14 cellular contexts compared by ENCODE assay signal in the genomic region with DNA sequence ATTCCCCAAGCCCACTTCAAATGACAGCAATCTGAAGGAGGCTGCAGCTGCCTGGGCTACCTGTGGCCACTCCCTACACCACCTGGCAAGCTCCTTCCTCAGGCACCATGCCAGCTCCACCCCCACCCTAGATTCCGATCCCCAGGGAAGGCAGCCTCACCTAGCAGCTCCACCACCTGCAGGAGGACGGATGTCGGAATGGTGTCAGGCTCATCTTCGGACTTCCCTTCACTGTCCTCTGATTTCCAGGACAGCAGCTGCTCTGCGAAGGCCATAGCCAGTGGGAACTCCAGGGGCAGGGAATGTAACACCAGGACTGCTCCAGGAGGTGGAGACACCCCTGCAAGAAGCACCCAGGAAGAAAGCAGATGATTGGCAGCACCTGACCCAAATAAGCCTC.
DNase-seq lines count a peak whose midpoint lies in the region; ATAC-seq and TF ChIP-seq lines count a peak whose summit lies in the region.
"Had no signal": no experiment of that assay in that cellular context is flagged by ENCODE, and none has a peak within 500 bp of the region (broad histone marks: within the 10 kb centered on the region; RNA-seq: fewer than 3 reads in every experiment).

No MANE protein-coding gene starts in this region.

- TF ChIP-seq POLR2A in body of pancreas (IDR thresholded peaks at IDR 0.05): no peak

- intact Hi-C loops in body of pancreas (cut with DNase I): loop anchor here (10.0 kb wide), 1 partner anchor 194 kb away; a partner anchor contains a TSS
- intact Hi-C loops in mucosa of descending colon (cut with DNase I, micrococcal nuclease): no loop called here

- peaks cover 2% of the 10 kb centered on the region for H3K27me3 Mint-ChIP-seq in GM23338 (ENCODE audit: insufficient read depth, low read depth, poor library complexity)
- H3K27me3 Mint-ChIP-seq: activated naive CD8-positive, alpha-beta T cell treated with anti-CD3 and anti-CD28 coated beads, Interleukin-2, amount 10 ng/mL, durations not matched to agents 7 days and 5 days; B cell; stimulated activated naive CD8-positive, alpha-beta T cell treated with anti-CD3 and anti-CD28 coated beads, Interleukin-15, amount 100 ng/mL, for 72 hours had no signal

- H3K36me3 ChIP-seq in GM23338 (ENCODE audit: insufficient read depth) (peaks cover 10% of the 10 kb centered on the region; the same call in 1 of the 2 replicates), body of pancreas (replicated peaks in 1 of 2; ENCODE audit: insufficient read depth in 1 of 2, low read depth in 2 of 2) (peaks cover 7 to 12% of the 10 kb centered on the region in 2 donors), mucosa of descending colon (ENCODE audit: low read depth) (peaks cover 10% of the 10 kb centered on the region)

- H3K27ac Mint-ChIP-seq in GM23338: peak overlapping the region; percentile 60; the same call in 1 of the 2 replicates
- H3K27ac Mint-ChIP-seq: activated naive CD8-positive, alpha-beta T cell treated with anti-CD3 and anti-CD28 coated beads, Interleukin-2, amount 10 ng/mL, durations not matched to agents 7 days and 5 days; B cell; stimulated activated naive CD8-positive, alpha-beta T cell treated with anti-CD3 and anti-CD28 coated beads, Interleukin-15, amount 100 ng/mL, for 72 hours; WTC11 had no signal

- no peak overlapping the region for H3K4me2 ChIP-seq in GM23338

- peak; percentile 46 for ATAC-seq in GM23338
- ATAC-seq in body of pancreas: no peak
- peak; percentile 95 for ATAC-seq in mucosa of descending colon
- ATAC-seq: stimulated activated naive CD8-positive, alpha-beta T cell treated with anti-CD3 and anti-CD28 coated beads, Interleukin-15, amount 100 ng/mL, for 72 hours; WTC11 had no signal

- no peaks in the 10 kb centered on the region for H3K79me2 ChIP-seq in GM23338 (replicated peaks; ENCODE audit: insufficient read depth)

- TF ChIP-seq CTCF in GM23338 (conservative IDR thresholded peaks at IDR 0.05; ENCODE audit: low read depth in 2 of 2) (no peak), body of pancreas (IDR thresholded peaks at IDR 0.05) (no peak), mucosa of descending colon (IDR thresholded peaks at IDR 0.05) (no peak), GM10248 (IDR thresholded peaks at IDR 0.05; ENCODE audit: control extremely low read depth, extremely low read depth, low read depth, missing control alignments) (no peak)

- H3K4me1 Mint-ChIP-seq in GM23338: peaks cover 5% of the 10 kb centered on the region; the same call in 2 of the 3 replicates
- H3K4me1 Mint-ChIP-seq: activated naive CD8-positive, alpha-beta T cell treated with anti-CD3 and anti-CD28 coated beads, Interleukin-2, amount 10 ng/mL, durations not matched to agents 7 days and 5 days; B cell; stimulated activated naive CD8-positive, alpha-beta T cell treated with anti-CD3 and anti-CD28 coated beads, Interleukin-15, amount 100 ng/mL, for 72 hours; WTC11 had no signal

- no peaks in the 10 kb centered on the region for H3K9me3 Mint-ChIP-seq in GM23338
- H3K9me3 Mint-ChIP-seq: activated naive CD8-positive, alpha-beta T cell treated with anti-CD3 and anti-CD28 coated beads, Interleukin-2, amount 10 ng/mL, durations not matched to agents 7 days and 5 days; stimulated activated naive CD8-positive, alpha-beta T cell treated with anti-CD3 and anti-CD28 coated beads, Interleukin-15, amount 100 ng/mL, for 72 hours; WTC11 had no signal

- no peak overlapping the region for H2AFZ ChIP-seq in GM23338

- peaks cover 34% of the 10 kb centered on the region for H3K36me3 Mint-ChIP-seq in GM23338 (ENCODE audit: low read depth)

- no peaks in the 10 kb centered on the region for H3K9me2 ChIP-seq in GM23338 (ENCODE audit: insufficient read depth)

- WGBS in body of pancreas, 2 donors: 0 to 53% methylated on average over 1 to 5 of the region's 5 CpGs

- no peaks in the 10 kb centered on the region for H3F3A ChIP-seq in GM23338 (replicated peaks; ENCODE audit: low read depth)

- DNase-seq in GM23338 (ENCODE audit: low spot score) (no peak), NCI-H2107 (lab: John Stamatoyannopoulos, UW) (peak; percentile 75), body of pancreas (peak; percentile 31 to 68 (median 48)), mucosa of descending colon (peak; percentile 68 to 85 (median 80)), GM10248 (ENCODE audit: extremely low spot score) (no peak), iPS-NIHi7 (ENCODE audit: extremely low spot score) (no peak), NCI-H1048 (lab: John Stamatoyannopoulos, UW) (no peak)
- DNase-seq in activated CD4-positive, alpha-beta T cell treated with anti-CD3 and anti-CD28 coated beads for 48 hours: no peak
- DNase-seq: activated naive CD8-positive, alpha-beta T cell treated with anti-CD3 and anti-CD28 coated beads, Interleukin-2, amount 10 ng/mL, durations not matched to agents 7 days and 5 days; SIG-M5; stimulated activated CD4-positive, alpha-beta T cell treated with anti-CD3 and anti-CD28 coated beads, Interleukin-4, amount 100 ng/mL, for 24 hours; stimulated activated naive CD8-positive, alpha-beta T cell treated with anti-CD3 and anti-CD28 coated beads, Interleukin-15, amount 100 ng/mL, for 72 hours had no signal

- 0 out of 2 replicates have a peak, but pooled peaks cover 4% of the 10 kb centered on the region for H4K20me1 ChIP-seq in GM23338 (replicated peaks; ENCODE audit: insufficient read depth)

- H3K27ac ChIP-seq in GM23338 (ENCODE audit: low read depth) (no peak overlapping the region), body of pancreas (no peak overlapping the region)

- POLR2A ChIA-PET in GM10248 (lab: Yijun Ruan, JAX): no interaction called here

- H3K27me3 ChIP-seq in GM23338 (ENCODE audit: insufficient read depth) (no peaks in the 10 kb centered on the region), body of pancreas (no peaks in the 10 kb centered on the region)

- CTCF ChIA-PET in GM10248 (lab: Yijun Ruan, JAX): interaction anchor here (1.4 to 3.7 kb wide), 3 partner anchors 8 to 197 kb away, joined by 3 to 13 read pairs (median 3); no protein-coding TSS in a partner anchor

- no peak overlapping the region for H3K4me3 ChIP-seq in GM23338
- H3K4me3 ChIP-seq in body of pancreas: no peak overlapping the region
- H3K4me3 ChIP-seq in mucosa of descending colon: no peak overlapping the region

- H3K9me3 ChIP-seq in body of pancreas (no peaks in the 10 kb centered on the region), mucosa of descending colon (no peaks in the 10 kb centered on the region)

- H3K4me3 Mint-ChIP-seq in GM23338: no peak overlapping the region
- H3K4me3 Mint-ChIP-seq: activated naive CD8-positive, alpha-beta T cell treated with anti-CD3 and anti-CD28 coated beads, Interleukin-2, amount 10 ng/mL, durations not matched to agents 7 days and 5 days; B cell; stimulated activated naive CD8-positive, alpha-beta T cell treated with anti-CD3 and anti-CD28 coated beads, Interleukin-15, amount 100 ng/mL, for 72 hours; WTC11 had no signal

- H3K4me1 ChIP-seq in GM23338 (ENCODE audit: insufficient read depth): no peaks in the 10 kb centered on the region
- H3K4me1 ChIP-seq in body of pancreas: no peaks in the 10 kb centered on the region
- no peaks in the 10 kb centered on the region for H3K4me1 ChIP-seq in mucosa of descending colon (ENCODE audit: low read depth)

TF ChIP-seq in GM23338, 12 proteins besides CTCF, POLR2A, EP300 and RAD21 (continues in another document):
- TF ChIP-seq JUNB (IDR thresholded peaks at IDR 0.05; ENCODE audit: unreplicated experiment): no peak

Comparison
In these comparisons a context has a peak if more than half of its experiments do, and no peak if none do; other contexts are left out.
1. DNase-seq: peak in NCI-H2107 (single experiment), body of pancreas (4 of 4) and mucosa of descending colon (3 of 3); none in GM23338 (single experiment), GM10248 (single experiment), iPS-NIHi7 (single experiment), activated CD4-positive, alpha-beta T cell treated with anti-CD3 and anti-CD28 coated beads for 48 hours (single experiment) and NCI-H1048 (single experiment).